ENCODE assay signal across 8 cellular contexts in genomic region chr16:67244387-67245188, GRCh38. TPM values are rescaled to one million over a fixed set of nuclear protein-coding genes. Genes with fewer than 3 reads are reported as not detected.
DNase-seq lines count a peak whose midpoint lies in the region; ATAC-seq and TF ChIP-seq lines count a peak whose summit lies in the region.

No MANE protein-coding gene starts in this region.

- peak overlapping the region; percentile 73 for H3K27ac ChIP-seq in SJSA1
- H3K27ac ChIP-seq in spleen, result peak overlapping the region; percentile 89 to 96 (median 92)

- H3K27me3 Mint-ChIP-seq in activated naive CD4-positive, alpha-beta T cell treated with anti-CD3 and anti-CD28 coated beads, Interleukin-2, amount 50 U/mL, for 24 hours, result no peaks in the 10 kb centered on the region

- peak overlapping the region; percentile 86 for H3K4me3 Mint-ChIP-seq in activated naive CD4-positive, alpha-beta T cell treated with anti-CD3 and anti-CD28 coated beads, Interleukin-2, amount 50 U/mL, for 24 hours

- H3K36me3 ChIP-seq in SJSA1 (peaks cover 13% of the 10 kb centered on the region), spleen (peaks cover 0 to 35% (median 4%) of the 10 kb centered on the region in 6 donors)

- 0 to 15% (median 5%) methylated on average over 5 of the region's 5 CpGs for WGBS in spleen, 5 donors

- peak; percentile 78 for DNase-seq in activated gamma-delta T cell treated with Interleukin-2 at 50 U/mL for 16 hours
- no peak for DNase-seq in activated gamma-delta T cell (lab: John Stamatoyannopoulos, UW)
- peak; percentile 87 to 92 for DNase-seq in SJSA1 (ENCODE audit: low read depth in 1 of 2, low spot score in 2 of 2)
- DNase-seq in left ventricle myocardium superior, result peak; percentile 78
- DNase-seq in spleen, result peak; percentile 95
- no peak for DNase-seq in DMS79 (lab: John Stamatoyannopoulos, UW)

- peaks cover 51% of the 10 kb centered on the region for H3K4me1 Mint-ChIP-seq in activated naive CD4-positive, alpha-beta T cell treated with anti-CD3 and anti-CD28 coated beads, Interleukin-2, amount 50 U/mL, for 24 hours

- no peak for TF ChIP-seq POLR2A in spleen (IDR thresholded peaks at IDR 0.05)

- peaks cover 87% of the 10 kb centered on the region for H3K4me1 ChIP-seq in SJSA1 (replicated peaks)
- H3K4me1 ChIP-seq in spleen, result peaks cover 57 to 97% (median 88%) of the 10 kb centered on the region in 6 donors

- H3K9me3 Mint-ChIP-seq in activated naive CD4-positive, alpha-beta T cell treated with anti-CD3 and anti-CD28 coated beads, Interleukin-2, amount 50 U/mL, for 24 hours, result no peaks in the 10 kb centered on the region

- intact Hi-C loops in left ventricle myocardium superior (cut with micrococcal nuclease), result no loop called here
- intact Hi-C loops in spleen (cut with DNase I; ENCODE audit: low total_unique reads), result no loop called here

- H3K27me3 ChIP-seq in SJSA1 (replicated peaks) (no peaks in the 10 kb centered on the region), spleen (replicated peaks in 1 of 7) (peaks cover 0 to 17% (median 7%) of the 10 kb centered on the region in 7 donors)

- H3K9me3 ChIP-seq in SJSA1 (replicated peaks) (no peaks in the 10 kb centered on the region), spleen (no peaks in the 10 kb centered on the region)

- H3K27ac Mint-ChIP-seq in activated naive CD4-positive, alpha-beta T cell treated with anti-CD3 and anti-CD28 coated beads, Interleukin-2, amount 50 U/mL, for 24 hours, result peak overlapping the region; percentile 98

- H3K36me3 Mint-ChIP-seq in activated naive CD4-positive, alpha-beta T cell treated with anti-CD3 and anti-CD28 coated beads, Interleukin-2, amount 50 U/mL, for 24 hours, result no peaks in the 10 kb centered on the region

- peak; percentile 50 for ATAC-seq in HG03095 (IDR thresholded peaks at IDR 0.05; ENCODE audit: unreplicated experiment)
- ATAC-seq in left ventricle myocardium superior, result peak; percentile 51

- H3K4me3 ChIP-seq in SJSA1 (no peak overlapping the region), spleen (peak overlapping the region in 7 of 8 donors; percentile 87 to 95 (median 93))

- peak in 4 of 11 experiments; percentile 9 to 30 (median 19) for TF ChIP-seq CTCF in spleen (IDR thresholded peaks at IDR 0.05 in 8 of 11, conservative IDR thresholded peaks at IDR 0.05 in 3 of 11)

RNA-seq across cellular contexts. Expression of gene FHOD1, which starts 2.7 kb away (rescaled TPM):
- 15.8 and 18.5 TPM in 2 replicates for total RNA-seq in SJSA1 (2014; rRNA removed; shearing (Covaris generic))
- total RNA-seq in left ventricle myocardium superior (14.5 TPM), spleen (100 to 1,000 TPM in 6 of 7 donors, 10 to 100 TPM in 1; 97.3 to 304 (median 145) TPM)
- 100 to 1,000 TPM in 2 of 3 donors, 10 to 100 TPM in 1; 45.6 to 193 (median 149) TPM for polyA plus RNA-seq in spleen

RNA-seq across cellular contexts. Expression of gene SLC9A5, which starts 4.2 kb away (rescaled TPM):
- total RNA-seq in SJSA1 (2014; rRNA removed; shearing (Covaris generic)), result 1.2 and 1.6 TPM in 2 replicates
- 1.2 TPM for total RNA-seq in left ventricle myocardium superior
- 10 to 100 TPM in 5 of 7 donors, 1 to 10 TPM in 2; 8.1 to 26.8 (median 13.5) TPM for total RNA-seq in spleen
- 10 to 100 TPM in 2 of 3 donors, 1 to 10 TPM in 1; 6.0 to 34.1 (median 33.6) TPM for polyA plus RNA-seq in spleen

RNA-seq across cellular contexts. Expression of gene TMEM208, which starts 17.7 kb away (rescaled TPM):
- total RNA-seq in SJSA1 (2014; rRNA removed; shearing (Covaris generic)), result 38.7 and 38.9 TPM in 2 replicates
- total RNA-seq in left ventricle myocardium superior (11.7 TPM), spleen (10 to 100 TPM; 28.1 to 39.0 (median 29.3) TPM)
- 10 to 100 TPM; 54.5 to 68.7 (median 65.9) TPM for polyA plus RNA-seq in spleen

RNA-seq across cellular contexts. Expression of gene PLEKHG4, which starts 34.7 kb away (rescaled TPM):
- total RNA-seq in SJSA1 (2014; rRNA removed; shearing (Covaris generic)), result 5.0 and 15.1 TPM in 2 replicates
- total RNA-seq in left ventricle myocardium superior, result 1.5 TPM
- total RNA-seq in spleen, result 10 to 100 TPM in 6 of 7 donors, 1 to 10 TPM in 1; 9.6 to 27.9 (median 15.2) TPM
- polyA plus RNA-seq in spleen, result 10 to 100 TPM in 2 of 3 donors, 1 to 10 TPM in 1; 5.1 to 12.7 (median 11.3) TPM

RNA-seq across cellular contexts. Expression of gene ELMO3, which starts 45.7 kb away (rescaled TPM):
- total RNA-seq in SJSA1 (2014; rRNA removed; shearing (Covaris generic)), result 0.72 and 1.1 TPM in 2 replicates
- 0.79 TPM for total RNA-seq in left ventricle myocardium superior
- total RNA-seq in spleen, result 1 to 10 TPM; 2.8 to 4.7 (median 4.0) TPM
- polyA plus RNA-seq in spleen, result 1 to 10 TPM; 4.2 to 8.7 (median 7.0) TPM

Comparison
In these comparisons a context has a peak if more than half of its experiments do, and no peak if none do; other contexts are left out.
1. DNase-seq: peak in activated gamma-delta T cell treated with Interleukin-2 at 50 U/mL for 16 hours (single experiment), SJSA1 (2 of 2), left ventricle myocardium superior (single experiment) and spleen (single experiment); none in activated gamma-delta T cell (single experiment) and DMS79 (single experiment).